1 cellular context compared by ENCODE assay signal in genomic region chr7:44969701-44970494, GRCh38.
TF ChIP-seq lines count a peak whose summit lies in the region.

No MANE protein-coding gene starts in this region.

TF ChIP-seq in HepG2, 621 proteins besides CTCF, POLR2A, EP300 and RAD21 (continued from another document):
- no peak for TF ChIP-seq TFDP1 (CRISPR knock-in tag; IDR thresholded peaks at IDR 0.05; ENCODE audit: borderline replicate concordance)
- no peak for TF ChIP-seq ZNF770 (CRISPR knock-in tag; IDR thresholded peaks at IDR 0.05)
